ENCODE assay signal across 8 cellular contexts in genomic region chr19:44499962-44500949, GRCh38. TPM values are rescaled to one million over a fixed set of nuclear protein-coding genes. Genes with fewer than 3 reads are reported as not detected.
DNase-seq lines count a peak whose midpoint lies in the region; ATAC-seq, FAIRE-seq and TF ChIP-seq lines count a peak whose summit lies in the region.

Gene ZNF180, minus strand, starts transcription at chr19:44500522. Its CDS starts 3,188 bp downstream, at chr19:44497334.

- ATAC-seq in GM18868 (IDR thresholded peaks at IDR 0.05; ENCODE audit: unreplicated experiment) (peak; percentile 91), HG03103 (IDR thresholded peaks at IDR 0.05; ENCODE audit: low read depth, unreplicated experiment) (peak; percentile 83)

- peak within 1 kb of the TSS; percentile 96 for H3K4me3 ChIP-seq in AG04450 (ENCODE audit: low read depth, low read length)
- peak within 1 kb of the TSS; percentile 71 to 85 (median 85) for H3K4me3 ChIP-seq in mammary epithelial cell (replicated peaks in 1 of 3; ENCODE audit: insufficient read depth in 1 of 3, low read depth in 2 of 3, low read length in 3 of 3)
- peak within 1 kb of the TSS; percentile 59 to 84 for H3K4me3 ChIP-seq in small intestine (ENCODE audit: low read depth in 1 of 2, low read length in 2 of 2)

- intact Hi-C loops in mammary epithelial cell (cut with micrococcal nuclease): loop anchor here (2.0 kb wide), 2 partner anchors 287 to 387 kb away; partner anchors contain the start of genes ZNF225 and ZNF227

- under 1% methylated on average over 38 of the region's 78 CpGs for WGBS in mammary epithelial cell (ENCODE audit: low coverage, missing lambda C conversion rate)
- WGBS in small intestine, 3 donors: 0 to 1% (median 1%) methylated on average over 68 to 78 of the region's 78 CpGs

- H3K79me2 ChIP-seq in mammary epithelial cell (ENCODE audit: insufficient read depth, low read length): peaks cover 46% of the 10 kb centered on the region

- TF ChIP-seq CTCF in AG04450 (IDR thresholded peaks at IDR 0.05; ENCODE audit: low read depth, low read length) (peak; percentile 55), VCaP (conservative IDR thresholded peaks at IDR 0.05) (peak; percentile 60), mammary epithelial cell (conservative IDR thresholded peaks at IDR 0.05 in 1 of 2, IDR thresholded peaks at IDR 0.05 in 1 of 2; ENCODE audit: extremely low read depth in 1 of 2, insufficient read depth in 1 of 2, low read depth in 1 of 2, low read length in 2 of 2) (peak; percentile 5 to 49)

- H4K20me1 ChIP-seq in mammary epithelial cell (ENCODE audit: insufficient read depth, low read length): no peaks in the 10 kb centered on the region

- POLR2A ChIA-PET in AG04450 (lab: Yijun Ruan, JAX): interaction anchor here (0.6 to 1.3 kb wide), 4 partner anchors 17 to 532 kb away, joined by 3 read pairs; partner anchors contain the start of gene ZNF235

- H3K27me3 ChIP-seq in AG04450 (ENCODE audit: control insufficient read depth, insufficient read depth, low read length) (no peaks in the 10 kb centered on the region), mammary epithelial cell (ENCODE audit: insufficient read depth, low read length) (no peaks in the 10 kb centered on the region), small intestine (ENCODE audit: control insufficient read depth in 2 of 2, insufficient read depth in 2 of 2, low read length in 2 of 2) (no peaks in the 10 kb centered on the region)

- H3K9me3 ChIP-seq in AG04450 (ENCODE audit: control insufficient read depth, insufficient read depth, low read length): peaks cover 36% of the 10 kb centered on the region
- peaks cover 8% of the 10 kb centered on the region for H3K9me3 ChIP-seq in mammary epithelial cell (replicated peaks; ENCODE audit: insufficient read depth, low read length)
- peaks cover 3% of the 10 kb centered on the region for H3K9me3 ChIP-seq in small intestine (ENCODE audit: control insufficient read depth, low read depth)

- H3K36me3 ChIP-seq in mammary epithelial cell (ENCODE audit: insufficient read depth, low read length) (no peaks in the 10 kb centered on the region), small intestine (ENCODE audit: control insufficient read depth in 2 of 2, insufficient read depth in 2 of 2, low read length in 2 of 2) (peaks cover 11 to 22% of the 10 kb centered on the region in 2 donors)

- in situ Hi-C loops in mammary epithelial cell (cut with MboI; ENCODE audit: low sequenced_read_pairs in 2 of 2): no loop called here

- H3K4me2 ChIP-seq in mammary epithelial cell (ENCODE audit: insufficient read depth, low read depth, low read length): peak within 1 kb of the TSS; percentile 84

- H3K9ac ChIP-seq in mammary epithelial cell (ENCODE audit: insufficient read depth, low read length): peak within 1 kb of the TSS; percentile 48

- peaks cover 8% of the 10 kb centered on the region for H3K4me1 ChIP-seq in mammary epithelial cell (ENCODE audit: insufficient read depth, low read length)
- peaks cover 5 to 7% of the 10 kb centered on the region in 2 donors for H3K4me1 ChIP-seq in small intestine (ENCODE audit: control insufficient read depth in 2 of 2, insufficient read depth in 1 of 2, low read depth in 1 of 2, low read length in 1 of 2)

- dilution Hi-C loops in mammary epithelial cell (cut with HindIII; ENCODE audit: low sequenced_read_pairs): no loop called here

- peak; percentile 76 for DNase-seq in AG04450 (ENCODE audit: low read depth, low spot score)
- DNase-seq in NCI-H2171 treated with DMSO at 0.1 percent for 48 hours (lab: John Stamatoyannopoulos, UW): peak; percentile 97
- peak; percentile 92 for DNase-seq in mammary epithelial cell
- DNase-seq in iPS-NIHi11 (ENCODE audit: low spot score): peak; percentile 97
- DNase-seq in small intestine: peak; percentile 94

- H2AFZ ChIP-seq in mammary epithelial cell (ENCODE audit: low read depth, low read length): peak within 1 kb of the TSS; percentile 99

- FAIRE-seq in small intestine (lab: Jason Lieb, UNC): no peak

- H3K27ac ChIP-seq in AG04450 (ENCODE audit: low read depth, low read length) (peak within 1 kb of the TSS; percentile 80), VCaP (peak within 1 kb of the TSS; percentile 91), mammary epithelial cell (ENCODE audit: insufficient read depth, low read depth, low read length) (peak within 1 kb of the TSS; percentile 78), small intestine (ENCODE audit: low read depth in 1 of 2, low read length in 1 of 2) (peak within 1 kb of the TSS; percentile 79 to 90)

- CTCF ChIA-PET in AG04450 (lab: Charles Lee) (interaction anchor here (0.5 to 1.1 kb wide), 3 partner anchors 9 to 147 kb away, joined by 3 to 4 read pairs (median 4); no protein-coding TSS in a partner anchor), mammary epithelial cell (lab: Charles Lee; ENCODE audit: low non-redundant PET) (interaction anchor here (0.5 kb wide), 1 partner anchor 47 kb away, joined by 3 read pairs; no protein-coding TSS in a partner anchor)

- no TSS peak for BruUV-seq in mammary epithelial cell (replicated peaks; lab: Mats Ljungman, UMichigan)

RNA-seq across cellular contexts. Expression of gene ZNF180, which starts in this region (rescaled TPM):
- polyA plus RNA-seq in AG04450 (2011; rRNA removed): 2.1 and 2.2 TPM in 2 replicates
- 1.7 TPM in 2 replicates for polyA minus RNA-seq in AG04450 (2011; rRNA and poly(A)+ RNA removed)
- 1 to 10 TPM; 7.1 to 7.2 TPM for total RNA-seq in mammary epithelial cell
- 1.1 TPM for polyA plus RNA-seq in mammary epithelial cell
- 12.2 TPM for polyA minus RNA-seq in mammary epithelial cell
- 1 to 10 TPM; 4.6 to 7.2 (median 5.2) TPM for polyA plus RNA-seq in small intestine

Comparison
In these comparisons a context has a peak if more than half of its experiments do, and no peak if none do; other contexts are left out.
1. Peak in every context shown above with its lines: DNase-seq, ATAC-seq, H3K4me3 ChIP-seq and H3K27ac ChIP-seq.